ENCODE assay signal across 24 cellular contexts in the genomic region with DNA sequence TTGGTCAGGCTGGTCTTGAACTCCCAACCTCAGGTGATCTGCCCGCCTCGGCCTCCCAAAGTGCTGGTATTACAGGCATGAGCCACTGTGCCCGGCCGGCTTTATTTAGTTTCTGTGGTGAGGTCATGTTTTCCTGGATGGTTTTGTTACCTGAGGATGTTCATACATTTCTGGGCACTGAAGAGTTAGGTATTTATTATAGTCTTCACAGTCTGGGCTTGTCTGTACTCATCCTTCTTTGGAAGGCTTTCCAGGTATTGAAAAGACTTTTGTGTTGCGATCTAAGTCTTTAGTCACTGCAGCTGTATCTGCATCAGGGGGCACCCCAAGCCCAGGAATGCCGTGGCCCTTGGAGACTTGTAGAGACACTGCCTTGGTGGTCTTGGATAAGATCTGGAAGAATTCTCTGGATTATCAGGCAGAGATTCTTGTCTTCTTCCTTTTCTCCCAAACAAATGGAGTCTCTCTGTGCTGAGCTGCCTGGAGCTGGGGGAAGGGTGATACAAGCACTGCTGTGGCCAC. TPM values are rescaled to one million over a fixed set of nuclear protein-coding genes. Genes with fewer than 3 reads are reported as not detected.
DNase-seq lines count a peak whose midpoint lies in the region; ATAC-seq, FAIRE-seq and TF ChIP-seq lines count a peak whose summit lies in the region.
"Had no signal": no experiment of that assay in that cellular context is flagged by ENCODE, and none has a peak within 500 bp of the region (broad histone marks: within the 10 kb centered on the region; RNA-seq: fewer than 3 reads in every experiment).

No MANE protein-coding gene starts in this region.

- CTCF ChIA-PET in H1 (lab: Charles Lee; ENCODE audit: partially characterized antibody) = interaction anchor here (0.6 to 2.8 kb wide), 6 partner anchors 9 to 147 kb away, joined by 3 to 15 read pairs (median 5); no protein-coding TSS in a partner anchor

- H3K4me2 ChIP-seq in H1 (ENCODE audit: insufficient read depth in 1 of 2, low read depth in 2 of 2, low read length in 2 of 2) = no peak overlapping the region
- H3K4me2 ChIP-seq in neuronal stem cell (ENCODE audit: insufficient read depth, low read length, poor library complexity, severe bottlenecking) = no peak overlapping the region

- H2BK20ac ChIP-seq in H1 (ENCODE audit: low read length) = no peak overlapping the region

- H4K91ac ChIP-seq in H1 (replicated peaks; ENCODE audit: insufficient read length, low read length) (no peak overlapping the region), neuronal stem cell (ENCODE audit: low read depth, low read length, poor library complexity) (no peak overlapping the region)

- no peak overlapping the region for H4K5ac ChIP-seq in H1 (ENCODE audit: insufficient read length, low read depth, low read length)

- H2BK120ac ChIP-seq in H1 (replicated peaks; ENCODE audit: low read depth, low read length) (no peak overlapping the region), neuronal stem cell (ENCODE audit: low read depth, low read length) (no peak overlapping the region)

- no peaks in the 10 kb centered on the region for H3K79me1 ChIP-seq in H1 (ENCODE audit: low read depth, low read length)
- no peaks in the 10 kb centered on the region for H3K79me1 ChIP-seq in neuronal stem cell (ENCODE audit: low read depth, low read length)

- H3K4ac ChIP-seq in H1 (replicated peaks; ENCODE audit: insufficient read length, low read depth, low read length) (no peak overlapping the region), neuronal stem cell (ENCODE audit: low read length) (no peak overlapping the region)

- H3K23ac ChIP-seq in H1 (ENCODE audit: insufficient read length) = no peak overlapping the region
- no peak overlapping the region for H3K23ac ChIP-seq in neuronal stem cell (ENCODE audit: low read depth, low read length, poor library complexity)

- H2BK5ac ChIP-seq in H1 (ENCODE audit: low read depth, low read length) = no peak overlapping the region
- no peak overlapping the region for H2BK5ac ChIP-seq in neuronal stem cell (ENCODE audit: low read length)

- H3K4me3 ChIP-seq in H1 (ENCODE audit: extremely low read depth in 1 of 4, insufficient read depth in 2 of 4, low read depth in 3 of 4, low read length in 4 of 4) (no peak overlapping the region), neuronal stem cell (ENCODE audit: low read length in 2 of 2) (no peak overlapping the region)
- H3K4me3 ChIP-seq: GM23248 had no signal

- H2AK5ac ChIP-seq in H1 (ENCODE audit: low read depth, low read length) (no peak overlapping the region), neuronal stem cell (ENCODE audit: low read depth, low read length) (no peak overlapping the region)

- H3K9ac ChIP-seq in H1 (replicated peaks in 1 of 4; ENCODE audit: extremely low read depth in 1 of 4, low read depth in 3 of 4, low read length in 3 of 4) = no peak overlapping the region
- no peak overlapping the region for H3K9ac ChIP-seq in neuronal stem cell (ENCODE audit: low read depth, low read length, poor library complexity)
- H3K9ac ChIP-seq: GM23248 had no signal

- 90% methylated on average over 6 of the region's 6 CpGs; no CpG with 5 or more reads in 1 of the 2 experiments for WGBS in H1 (ENCODE audit: extremely low coverage in 1 of 2, insufficient coverage in 1 of 2, insufficient read length in 1 of 2, insufficient replicate concordance in 2 of 2, low coverage in 1 of 2, low lambda C conversion rate in 2 of 2, missing lambda C conversion rate in 1 of 2), 2 experiments
- no CpG with 5 or more reads among the region's 6 CpGs for WGBS in neuronal stem cell (ENCODE audit: extremely low coverage in 2 of 2, insufficient read length in 2 of 2, insufficient replicate concordance in 1 of 2), 2 donors

- no peaks in the 10 kb centered on the region for H3K36me3 ChIP-seq in H1 (ENCODE audit: control insufficient read depth in 2 of 4, insufficient read depth in 4 of 4, low read length in 3 of 4)
- H3K36me3 ChIP-seq in neuronal stem cell (replicated peaks in 1 of 2; ENCODE audit: control insufficient read depth in 2 of 2, insufficient read depth in 2 of 2, low read length in 2 of 2) = no peaks in the 10 kb centered on the region

- no peak for TF ChIP-seq POLR2A in H1 (IDR thresholded peaks at IDR 0.05; ENCODE audit: control extremely low read depth in 1 of 2, low read depth in 2 of 2, low read length in 2 of 2)

- POLR2A ChIA-PET in H1 (lab: Charles Lee; ENCODE audit: partially characterized antibody) = interaction anchor here (0.6 to 0.7 kb wide), 3 partner anchors 12 to 127 kb away, joined by 3 to 4 read pairs (median 4); no protein-coding TSS in a partner anchor

- no peak for FAIRE-seq in H1 (lab: Jason Lieb, UNC)
- FAIRE-seq: G401.6, GM12892, RCC 7860 had no signal

- H3K27ac ChIP-seq in H1 (ENCODE audit: low read depth, low read length) (no peak overlapping the region), neuronal stem cell (replicated peaks; ENCODE audit: low read length) (no peak overlapping the region)
- H3K27ac ChIP-seq: GM23248 had no signal

- intact Hi-C loops in Right ventricle myocardium inferior (cut with DNase I) = no loop called here
- intact Hi-C loops in cardiac septum (cut with DNase I) = loop anchor here (10.0 kb wide), 1 partner anchor 153 kb away; the partner anchor contains the start of gene KLC3

- H3K27me3 ChIP-seq in H1 (replicated peaks in 1 of 4; ENCODE audit: control insufficient read depth in 3 of 4, extremely low read depth in 1 of 4, insufficient read depth in 3 of 4, low read length in 3 of 4) = no peaks in the 10 kb centered on the region; a peak in 1 of 7 replicates
- no peaks in the 10 kb centered on the region for H3K27me3 ChIP-seq in neuronal stem cell (ENCODE audit: control insufficient read depth in 3 of 3, insufficient read depth in 3 of 3, low read depth in 1 of 3, low read length in 3 of 3)

- no peak overlapping the region for H3K56ac ChIP-seq in H1 (replicated peaks; ENCODE audit: insufficient read length, low read depth, low read length)

- H2AFZ ChIP-seq in H1 (ENCODE audit: low read length) = no peak overlapping the region; the same call in 1 of the 2 replicates
- H2AFZ ChIP-seq in neuronal stem cell (ENCODE audit: low read length) = peak overlapping the region; percentile 60
- H2AFZ ChIP-seq: GM23248 had no signal

- H3K4me1 ChIP-seq in H1 (replicated peaks in 1 of 4; ENCODE audit: control insufficient read depth in 3 of 4, insufficient read depth in 4 of 4, low read length in 3 of 4) = peaks cover 0 to 3% (median 2%) of the 10 kb centered on the region in 4 experiments; a peak in 3 of 7 replicates
- H3K4me1 ChIP-seq in neuronal stem cell (ENCODE audit: control insufficient read depth in 2 of 2, insufficient read depth in 1 of 2, low read depth in 1 of 2, low read length in 2 of 2) = peaks cover 0 to 3% of the 10 kb centered on the region in 2 donors

- H3K14ac ChIP-seq in H1 (ENCODE audit: insufficient read length) = no peak overlapping the region
- no peak overlapping the region for H3K14ac ChIP-seq in neuronal stem cell (ENCODE audit: low read length)

- no peak overlapping the region for H4K8ac ChIP-seq in H1 (ENCODE audit: extremely low read depth, insufficient read depth, low read length)
- H4K8ac ChIP-seq in neuronal stem cell (ENCODE audit: low read depth, low read length) = no peak overlapping the region

- ATAC-seq in Right ventricle myocardium inferior (no peak), HG03439 (IDR thresholded peaks at IDR 0.05; ENCODE audit: unreplicated experiment) (no peak)
- ATAC-seq: CD8-positive, alpha-beta T cell had no signal

- TF ChIP-seq EP300 in H1 (IDR thresholded peaks at IDR 0.05; ENCODE audit: borderline replicate concordance in 1 of 2, low read depth in 2 of 2, low read length in 2 of 2) = no peak

- peak; percentile 30 for DNase-seq in Right ventricle myocardium inferior (ENCODE audit: missing footprints)
- no peak for DNase-seq in cardiac septum (ENCODE audit: low spot score)
- no peak for DNase-seq in H1 (ENCODE audit: low read depth in 1 of 2, low spot score in 2 of 2)
- no peak for DNase-seq in neuronal stem cell (ENCODE audit: low spot score)
- DNase-seq in AG08395 (ENCODE audit: low spot score) = no peak
- DNase-seq: 8988T; AML-193; C1 segment of cervical spinal cord; Calu3; CD8-positive, alpha-beta T cell; DMS153; GM23248; Karpas-422; NCI-H1417; NCI-H1694 treated with DMSO at 0.1 percent for 48 hours; NCI-H446; NCI-H526 treated with DMSO at 0.1 percent for 48 hours; OCI-M1; SHP77 had no signal

- no peaks in the 10 kb centered on the region for H4K20me1 ChIP-seq in H1 (replicated peaks in 1 of 2; ENCODE audit: control insufficient read depth in 1 of 2, insufficient read depth in 2 of 2, low read length in 2 of 2)

- H2BK15ac ChIP-seq in H1 (ENCODE audit: low read length) (no peak overlapping the region), neuronal stem cell (ENCODE audit: low read length) (no peak overlapping the region)

- H2BK12ac ChIP-seq in H1 (ENCODE audit: low read depth, low read length) (no peak overlapping the region), neuronal stem cell (ENCODE audit: low read length) (no peak overlapping the region)

- H3K79me2 ChIP-seq in H1 (ENCODE audit: control insufficient read depth in 1 of 2, insufficient read depth in 2 of 2, low read length in 2 of 2) = no peaks in the 10 kb centered on the region

- H3K23me2 ChIP-seq in H1 (ENCODE audit: low read depth, low read length) = no peaks in the 10 kb centered on the region

- H3K18ac ChIP-seq in H1 (ENCODE audit: extremely low read depth, low read length) (no peak overlapping the region), neuronal stem cell (ENCODE audit: low read length) (no peak overlapping the region)

- no peaks in the 10 kb centered on the region for H3K9me3 ChIP-seq in H1 (ENCODE audit: insufficient read depth in 2 of 2, low read depth in 1 of 2, low read length in 1 of 2)
- no peaks in the 10 kb centered on the region for H3K9me3 ChIP-seq in neuronal stem cell (replicated peaks in 1 of 2; ENCODE audit: control insufficient read depth in 2 of 2, insufficient read depth in 1 of 2, low read depth in 1 of 2, low read length in 2 of 2)

- TF ChIP-seq RAD21 in H1 (IDR thresholded peaks at IDR 0.05 in 1 of 2, conservative IDR thresholded peaks at IDR 0.05 in 1 of 2; ENCODE audit: low read depth in 2 of 2, low read length in 2 of 2) = peak; percentile 47 to 63

- TF ChIP-seq CTCF in H1 (IDR thresholded peaks at IDR 0.05; ENCODE audit: control extremely low read depth in 1 of 3, insufficient read depth in 1 of 3, low read depth in 1 of 3, low read length in 3 of 3) = peak in 2 of 3 experiments; percentile 9 to 16; a peak in 3 of 4 replicates

RNA-seq across cellular contexts. Expression of gene BLOC1S3, which starts 12.8 kb away (rescaled TPM):
- 5.2 TPM for total RNA-seq in Right ventricle myocardium inferior
- total RNA-seq in cardiac septum = 5.0 TPM
- total RNA-seq in H1 (2021; fragmentation: NEBNext Ultra II Directional; extraction: Animal tissue kit (Norgen Biotek cat#: 25700)) = 6.0 and 8.0 TPM in 2 replicates
- polyA plus RNA-seq in H1 (2011; rRNA removed) = 6.1 and 7.6 TPM in 2 replicates
- polyA plus RNA-seq in H1 (2011; cell fraction: cytosol; rRNA removed) = 3.2 TPM
- polyA plus RNA-seq in H1 (2011; cell fraction: nucleus; rRNA removed) = 5.1 TPM
- 4.5 to 6.2 TPM (median 5.0 TPM) in 4 replicates for polyA plus RNA-seq in H1 (2012, experiment 1 of 2)
- polyA plus RNA-seq in H1 (2012, experiment 2 of 2) = 3.8 TPM
- 5.2 TPM for polyA plus RNA-seq in H1 (2013, experiment 1 of 2)
- polyA plus RNA-seq in H1 (2013, experiment 2 of 2) = 6.0 TPM
- 4.8 and 6.4 TPM in 2 replicates for polyA minus RNA-seq in H1 (2011; rRNA and poly(A)+ RNA removed)
- 4.0 TPM for polyA minus RNA-seq in H1 (2011; cell fraction: cytosol; rRNA and poly(A)+ RNA removed)
- polyA minus RNA-seq in H1 (2011; cell fraction: nucleus; rRNA and poly(A)+ RNA removed) = 8.1 TPM
- polyA plus RNA-seq in neuronal stem cell (2013, experiment 1 of 2) = 3.6 TPM
- 3.7 TPM for polyA plus RNA-seq in neuronal stem cell (2013, experiment 2 of 2)

RNA-seq across cellular contexts. Expression of gene TRAPPC6A, which starts 13.3 kb away (rescaled TPM):
- total RNA-seq in Right ventricle myocardium inferior = 14.2 TPM
- 19.9 TPM for total RNA-seq in cardiac septum
- 30.5 and 31.8 TPM in 2 replicates for total RNA-seq in H1 (2021; fragmentation: NEBNext Ultra II Directional; extraction: Animal tissue kit (Norgen Biotek cat#: 25700))
- 130 and 144 TPM in 2 replicates for polyA plus RNA-seq in H1 (2011; rRNA removed)
- 127 TPM for polyA plus RNA-seq in H1 (2011; cell fraction: cytosol; rRNA removed)
- polyA plus RNA-seq in H1 (2011; cell fraction: nucleus; rRNA removed) = 71.3 TPM
- 38.7 to 84.3 TPM (median 76.0 TPM) in 4 replicates for polyA plus RNA-seq in H1 (2012, experiment 1 of 2)
- 102 TPM for polyA plus RNA-seq in H1 (2012, experiment 2 of 2)
- 35.8 TPM for polyA plus RNA-seq in H1 (2013, experiment 1 of 2)
- 35.4 TPM for polyA plus RNA-seq in H1 (2013, experiment 2 of 2)
- polyA minus RNA-seq in H1 (2011; rRNA and poly(A)+ RNA removed) = 9.3 and 13.3 TPM in 2 replicates
- 17.0 TPM for polyA minus RNA-seq in H1 (2011; cell fraction: cytosol; rRNA and poly(A)+ RNA removed)
- 10.3 TPM for polyA minus RNA-seq in H1 (2011; cell fraction: nucleus; rRNA and poly(A)+ RNA removed)
- polyA plus RNA-seq in neuronal stem cell (2013, experiment 1 of 2) = 50.4 TPM
- 51.0 TPM for polyA plus RNA-seq in neuronal stem cell (2013, experiment 2 of 2)

RNA-seq across cellular contexts. Expression of gene NKPD1, which starts 30.6 kb away (rescaled TPM):
- total RNA-seq in Right ventricle myocardium inferior (not detected), cardiac septum (not detected)
- total RNA-seq in H1 (2021; fragmentation: NEBNext Ultra II Directional; extraction: Animal tissue kit (Norgen Biotek cat#: 25700)) = 0.38 and 0.39 TPM in 2 replicates
- polyA plus RNA-seq in H1 (2011; rRNA removed) = 0.30 and 0.55 TPM in 2 replicates
- polyA plus RNA-seq in H1 (2011; cell fraction: cytosol; rRNA removed) = 0.69 TPM
- 0.73 TPM for polyA plus RNA-seq in H1 (2011; cell fraction: nucleus; rRNA removed)
- 0.22 to 0.24 TPM (median 0.23 TPM) in 3 of 4 replicates, not detected in the other for polyA plus RNA-seq in H1 (2012, experiment 1 of 2)
- 0.20 TPM for polyA plus RNA-seq in H1 (2012, experiment 2 of 2)
- polyA plus RNA-seq in H1 (2013, experiment 1 of 2) = 0.22 TPM
- polyA plus RNA-seq in H1 (2013, experiment 2 of 2) = 0.26 TPM
- 0.22 and 0.32 TPM in 2 replicates for polyA minus RNA-seq in H1 (2011; rRNA and poly(A)+ RNA removed)
- not detected for polyA minus RNA-seq in H1 (2011; cell fraction: cytosol; rRNA and poly(A)+ RNA removed)
- polyA minus RNA-seq in H1 (2011; cell fraction: nucleus; rRNA and poly(A)+ RNA removed) = 0.80 TPM
- polyA plus RNA-seq in neuronal stem cell (2013, experiment 1 of 2) = 0.28 TPM
- polyA plus RNA-seq in neuronal stem cell (2013, experiment 2 of 2) = 0.33 TPM
- total RNA-seq: M059J had no signal
- polyA plus RNA-seq: GM23248 had no signal

RNA-seq across cellular contexts. Expression of gene EXOC3L2, which starts 53.8 kb away (rescaled TPM):
- total RNA-seq in Right ventricle myocardium inferior (0.97 TPM), cardiac septum (1.7 TPM)
- 1.5 and 1.6 TPM in 2 replicates for total RNA-seq in H1 (2021; fragmentation: NEBNext Ultra II Directional; extraction: Animal tissue kit (Norgen Biotek cat#: 25700))
- 1.4 and 3.4 TPM in 2 replicates for polyA plus RNA-seq in H1 (2011; rRNA removed)
- polyA plus RNA-seq in H1 (2011; cell fraction: cytosol; rRNA removed) = 1.2 TPM
- 2.1 TPM for polyA plus RNA-seq in H1 (2011; cell fraction: nucleus; rRNA removed)
- polyA plus RNA-seq in H1 (2012, experiment 1 of 2) = 0.57 to 1.4 TPM (median 1.0 TPM) in 4 replicates
- 0.75 TPM for polyA plus RNA-seq in H1 (2012, experiment 2 of 2)
- polyA plus RNA-seq in H1 (2013, experiment 1 of 2) = 1.5 TPM
- 1.8 TPM for polyA plus RNA-seq in H1 (2013, experiment 2 of 2)
- 0.16 and 0.27 TPM in 2 replicates for polyA minus RNA-seq in H1 (2011; rRNA and poly(A)+ RNA removed)
- 0.88 TPM for polyA minus RNA-seq in H1 (2011; cell fraction: cytosol; rRNA and poly(A)+ RNA removed)
- 0.70 TPM for polyA minus RNA-seq in H1 (2011; cell fraction: nucleus; rRNA and poly(A)+ RNA removed)
- polyA plus RNA-seq in neuronal stem cell (2013, experiment 1 of 2) = 0.04 TPM
- polyA plus RNA-seq in neuronal stem cell (2013, experiment 2 of 2) = 0.04 TPM
- total RNA-seq: Calu3; CD8-positive, alpha-beta T cell; GM23248; M059J had no signal
- polyA plus RNA-seq: GM23248 had no signal

RNA-seq across cellular contexts. Expression of gene MARK4, which starts 59.7 kb away (rescaled TPM):
- 24.8 TPM for total RNA-seq in Right ventricle myocardium inferior
- total RNA-seq in cardiac septum = 36.6 TPM
- 46.8 and 49.8 TPM in 2 replicates for total RNA-seq in H1 (2021; fragmentation: NEBNext Ultra II Directional; extraction: Animal tissue kit (Norgen Biotek cat#: 25700))
- 12.3 and 22.4 TPM in 2 replicates for polyA plus RNA-seq in H1 (2011; rRNA removed)
- polyA plus RNA-seq in H1 (2011; cell fraction: cytosol; rRNA removed) = 11.8 TPM
- 25.0 TPM for polyA plus RNA-seq in H1 (2011; cell fraction: nucleus; rRNA removed)
- polyA plus RNA-seq in H1 (2012, experiment 1 of 2) = 37.1 to 48.7 TPM (median 42.2 TPM) in 4 replicates
- 29.4 TPM for polyA plus RNA-seq in H1 (2012, experiment 2 of 2)
- polyA plus RNA-seq in H1 (2013, experiment 1 of 2) = 22.0 TPM
- polyA plus RNA-seq in H1 (2013, experiment 2 of 2) = 21.6 TPM
- polyA minus RNA-seq in H1 (2011; rRNA and poly(A)+ RNA removed) = 27.3 and 30.2 TPM in 2 replicates
- 26.7 TPM for polyA minus RNA-seq in H1 (2011; cell fraction: cytosol; rRNA and poly(A)+ RNA removed)
- 19.4 TPM for polyA minus RNA-seq in H1 (2011; cell fraction: nucleus; rRNA and poly(A)+ RNA removed)
- 38.8 TPM for polyA plus RNA-seq in neuronal stem cell (2013, experiment 1 of 2)
- 39.8 TPM for polyA plus RNA-seq in neuronal stem cell (2013, experiment 2 of 2)
